Comparison of ENCODE assay signal across 8 cellular contexts in genomic region chr1:90798883-90799282, GRCh38.
"Had no signal": no experiment of that assay in that cellular context is flagged by ENCODE, and none has a peak within 500 bp of the region (broad histone marks: within the 10 kb centered on the region; RNA-seq: fewer than 3 reads in every experiment).

No MANE protein-coding gene starts in this region.

- DNase-seq: H9, HCEC 1CT, KBM-7 had no signal

- H3K4me3 ChIP-seq: GM23338 had no signal

- ATAC-seq: GM23338 had no signal

- H2AFZ ChIP-seq: GM23338 had no signal

- H3K27ac Mint-ChIP-seq: GM23338, H9 had no signal

- H3K9me3 Mint-ChIP-seq: GM23338 had no signal

- H3K9ac ChIP-seq: KMS-11 had no signal

- H3K4me2 ChIP-seq: GM23338, KMS-11 had no signal

- FAIRE-seq: H1, H54, HTR-8/SVneo had no signal

- H3K27ac ChIP-seq: KMS-11 had no signal

- H3K4me3 Mint-ChIP-seq: GM23338, H9 had no signal
